8 cellular contexts compared by ENCODE assay signal in the genomic region with DNA sequence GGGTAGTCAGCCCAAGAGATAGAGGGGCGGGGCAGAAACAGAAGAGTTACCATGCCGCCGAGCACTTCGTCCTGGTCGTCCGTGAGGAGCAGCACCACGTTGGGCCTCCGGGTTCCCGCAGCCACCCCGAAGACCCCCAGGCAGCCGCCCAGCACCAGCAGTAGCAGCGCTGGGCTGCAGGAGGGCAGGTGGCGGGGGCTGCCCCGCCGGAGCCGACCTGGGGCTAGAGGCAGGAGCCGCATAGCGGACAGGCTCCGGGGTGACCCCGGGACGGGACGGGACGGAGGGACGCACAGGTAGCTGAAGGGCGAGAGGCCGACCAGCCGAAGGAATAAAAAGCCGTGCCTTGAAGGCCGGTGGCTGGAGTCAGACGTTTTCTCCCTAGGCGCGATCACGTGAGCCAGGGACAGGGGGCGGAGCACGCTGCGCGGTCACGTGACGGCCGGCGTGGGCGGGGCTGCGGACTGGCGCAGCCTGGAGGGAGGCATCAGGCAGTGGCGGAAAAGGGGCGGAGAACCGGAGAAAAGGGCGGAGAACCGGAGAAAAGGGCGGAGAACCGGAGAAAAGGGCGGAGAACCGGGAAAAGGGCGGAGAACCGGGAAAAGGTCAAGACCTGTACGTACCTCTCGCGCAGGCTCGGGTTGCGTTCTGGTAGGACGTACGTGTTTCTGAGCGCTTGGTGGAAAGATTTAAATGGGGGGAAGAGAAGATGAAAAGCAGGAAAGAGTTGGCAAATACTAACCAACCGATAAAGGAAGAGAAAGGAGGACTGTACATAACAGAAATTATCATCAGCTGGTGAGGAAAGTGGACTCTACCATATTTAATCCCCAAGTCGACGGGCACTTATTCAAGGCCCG. TPM values are rescaled to one million over a fixed set of nuclear protein-coding genes. Genes with fewer than 3 reads are reported as not detected.
A peak's percentile ranks its signal among the peaks of the same experiment; 100 is the strongest.
DNase-seq lines count a peak whose midpoint lies in the region; ATAC-seq and TF ChIP-seq lines count a peak whose summit lies in the region.

A gene (minus strand): TSS at position 372 of the 860 bp plus-strand sequence. CDS start 130 bp downstream, at position 242.

- no peaks in the 10 kb centered on the region for H3K27me3 ChIP-seq in BLaER1 treated with 17β-estradiol and CSF1 and Interleukin-3, amounts not matched to agents 10 nM and 100 nM
- no peaks in the 10 kb centered on the region for H3K27me3 ChIP-seq in liver (ENCODE audit: control insufficient read depth in 4 of 4, insufficient read depth in 4 of 4, low read length in 3 of 4)

- H3K4me3 ChIP-seq in BLaER1 treated with 17β-estradiol and CSF1 and Interleukin-3, amounts not matched to agents 10 nM and 100 nM, result peak within 1 kb of the TSS; percentile 82 to 98 (median 90)
- peak within 1 kb of the TSS; percentile 70 to 97 (median 86) for H3K4me3 ChIP-seq in liver (ENCODE audit: low read depth in 1 of 3, low read length in 3 of 3)

- WGBS in liver, result under 1% methylated on average over 67 of the region's 67 CpGs

- H3K9me3 ChIP-seq in BLaER1 treated with 17β-estradiol and CSF1 and Interleukin-3, amounts not matched to agents 10 nM and 100 nM (replicated peaks in 1 of 11), result no peaks in the 10 kb centered on the region
- H3K9me3 ChIP-seq in liver (ENCODE audit: control insufficient read depth in 4 of 4, low read length in 3 of 4), result no peaks in the 10 kb centered on the region

- peak; percentile 70 for ATAC-seq in GM19351 (IDR thresholded peaks at IDR 0.05; ENCODE audit: unreplicated experiment)
- peak; percentile 50 for ATAC-seq in HG03558 (IDR thresholded peaks at IDR 0.05; ENCODE audit: extremely low read depth, unreplicated experiment)

- peaks cover 0 to 11% (median 0%) of the 10 kb centered on the region in 11 experiments; a peak in 6 of 22 replicates for H4K20me1 ChIP-seq in BLaER1 treated with 17β-estradiol and CSF1 and Interleukin-3, amounts not matched to agents 10 nM and 100 nM

- peak; percentile 3 to 12 for TF ChIP-seq RAD21 in liver (IDR thresholded peaks at IDR 0.05)

- peaks cover 46 to 75% (median 55%) of the 10 kb centered on the region in 10 experiments for H3K4me1 ChIP-seq in BLaER1 treated with 17β-estradiol and CSF1 and Interleukin-3, amounts not matched to agents 10 nM and 100 nM
- H3K4me1 ChIP-seq in liver (ENCODE audit: control insufficient read depth in 4 of 4, insufficient read depth in 4 of 4, low read length in 3 of 4), result peaks cover 3 to 13% (median 6%) of the 10 kb centered on the region in 4 donors

- peaks cover 0 to 19% (median 0%) of the 10 kb centered on the region in 11 experiments; a peak in 6 of 22 replicates for H3K36me3 ChIP-seq in BLaER1 treated with 17β-estradiol and CSF1 and Interleukin-3, amounts not matched to agents 10 nM and 100 nM
- peaks cover 0 to 2% (median 0%) of the 10 kb centered on the region in 4 donors for H3K36me3 ChIP-seq in liver (ENCODE audit: control insufficient read depth in 4 of 4, insufficient read depth in 3 of 4, low read depth in 1 of 4, low read length in 3 of 4)

- peak within 1 kb of the TSS; percentile 51 to 88 (median 78) for H3K27ac ChIP-seq in BLaER1 treated with 17β-estradiol and CSF1 and Interleukin-3, amounts not matched to agents 10 nM and 100 nM
- H3K27ac ChIP-seq in liver (ENCODE audit: low read depth in 1 of 2, low read length in 2 of 2), result peak within 1 kb of the TSS; percentile 69 to 81

- peak within 1 kb of the TSS; percentile 83 to 98 (median 95) for H3K4me2 ChIP-seq in BLaER1 treated with 17β-estradiol and CSF1 and Interleukin-3, amounts not matched to agents 10 nM and 100 nM

- no peak for TF ChIP-seq CTCF in liver (IDR thresholded peaks at IDR 0.05; ENCODE audit: low read depth, low read length, missing input control)

- DNase-seq in NCI-H774 (lab: John Stamatoyannopoulos, UW) (peak; percentile 97), dermis microvascular lymphatic vessel endothelial cell (ENCODE audit: low read depth in 2 of 2) (peak; percentile 83 to 95)
- peak; percentile 98 for DNase-seq in activated CD4-positive, alpha-beta T cell treated with anti-CD3 and anti-CD28 coated beads, Interleukin-2, amount 50 U/mL, for 48 hours
- peak; percentile 97 for DNase-seq in stimulated activated CD4-positive, alpha-beta T cell treated with anti-CD3 and anti-CD28 coated beads, Interleukin-4, amount 100 ng/mL, for 24 hours

- H3K9ac ChIP-seq in BLaER1 treated with 17β-estradiol and CSF1 and Interleukin-3, amounts not matched to agents 10 nM and 100 nM, result peak within 1 kb of the TSS; percentile 77 to 94 (median 85)
- H3K9ac ChIP-seq in liver (ENCODE audit: low read depth in 1 of 2, low read length in 2 of 2), result peak within 1 kb of the TSS; percentile 72 to 86

TF ChIP-seq in liver, 16 proteins besides CTCF, POLR2A, EP300 and RAD21:
- peak; percentile 84 to 93 for TF ChIP-seq EGR1 (IDR thresholded peaks at IDR 0.05; ENCODE audit: low read depth in 2 of 2)
- no peak for TF ChIP-seq FOXA2 (IDR thresholded peaks at IDR 0.05)
- TF ChIP-seq, protein P1, sequence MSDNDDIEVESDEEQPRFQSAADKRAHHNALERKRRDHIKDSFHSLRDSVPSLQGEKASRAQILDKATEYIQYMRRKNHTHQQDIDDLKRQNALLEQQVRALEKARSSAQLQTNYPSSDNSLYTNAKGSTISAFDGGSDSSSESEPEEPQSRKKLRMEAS (IDR thresholded peaks at IDR 0.05), result peak; percentile 46
- peak; percentile 85 for TF ChIP-seq YY1 (IDR thresholded peaks at IDR 0.05)
- no peak for TF ChIP-seq HNF4A (conservative IDR thresholded peaks at IDR 0.05)
- TF ChIP-seq, protein P2, sequence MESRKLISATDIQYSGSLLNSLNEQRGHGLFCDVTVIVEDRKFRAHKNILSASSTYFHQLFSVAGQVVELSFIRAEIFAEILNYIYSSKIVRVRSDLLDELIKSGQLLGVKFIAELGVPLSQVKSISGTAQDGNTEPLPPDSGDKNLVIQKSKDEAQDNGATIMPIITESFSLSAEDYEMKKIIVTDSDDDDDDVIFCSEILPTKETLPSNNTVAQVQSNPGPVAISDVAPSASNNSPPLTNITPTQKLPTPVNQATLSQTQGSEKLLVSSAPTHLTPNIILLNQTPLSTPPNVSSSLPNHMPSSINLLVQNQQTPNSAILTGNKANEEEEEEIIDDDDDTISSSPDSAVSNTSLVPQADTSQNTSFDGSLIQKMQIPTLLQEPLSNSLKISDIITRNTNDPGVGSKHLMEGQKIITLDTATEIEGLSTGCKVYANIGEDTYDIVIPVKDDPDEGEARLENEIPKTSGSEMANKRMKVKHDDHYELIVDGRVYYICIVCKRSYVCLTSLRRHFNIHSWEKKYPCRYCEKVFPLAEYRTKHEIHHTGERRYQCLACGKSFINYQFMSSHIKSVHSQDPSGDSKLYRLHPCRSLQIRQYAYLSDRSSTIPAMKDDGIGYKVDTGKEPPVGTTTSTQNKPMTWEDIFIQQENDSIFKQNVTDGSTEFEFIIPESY (IDR thresholded peaks at IDR 0.05), result peak; percentile 57
- TF ChIP-seq NR2F2 (IDR thresholded peaks at IDR 0.05), result peak; percentile 97
- TF ChIP-seq FOXA1 (IDR thresholded peaks at IDR 0.05), result no peak
- TF ChIP-seq, protein P3, sequence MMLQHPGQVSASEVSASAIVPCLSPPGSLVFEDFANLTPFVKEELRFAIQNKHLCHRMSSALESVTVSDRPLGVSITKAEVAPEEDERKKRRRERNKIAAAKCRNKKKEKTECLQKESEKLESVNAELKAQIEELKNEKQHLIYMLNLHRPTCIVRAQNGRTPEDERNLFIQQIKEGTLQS (IDR thresholded peaks at IDR 0.05), result peak; percentile 29
- peak; percentile 85 for TF ChIP-seq SP1 (IDR thresholded peaks at IDR 0.05)
- TF ChIP-seq GABPA (IDR thresholded peaks at IDR 0.05 in 1 of 2, conservative IDR thresholded peaks at IDR 0.05 in 1 of 2), result peak in 1 of 2 donors; percentile 33
- TF ChIP-seq RXRA (IDR thresholded peaks at IDR 0.05), result peak in 1 of 2 donors; percentile 48
- peak in 1 of 2 donors; percentile 2 for TF ChIP-seq JUND (IDR thresholded peaks at IDR 0.05)
- TF ChIP-seq, protein P4, sequence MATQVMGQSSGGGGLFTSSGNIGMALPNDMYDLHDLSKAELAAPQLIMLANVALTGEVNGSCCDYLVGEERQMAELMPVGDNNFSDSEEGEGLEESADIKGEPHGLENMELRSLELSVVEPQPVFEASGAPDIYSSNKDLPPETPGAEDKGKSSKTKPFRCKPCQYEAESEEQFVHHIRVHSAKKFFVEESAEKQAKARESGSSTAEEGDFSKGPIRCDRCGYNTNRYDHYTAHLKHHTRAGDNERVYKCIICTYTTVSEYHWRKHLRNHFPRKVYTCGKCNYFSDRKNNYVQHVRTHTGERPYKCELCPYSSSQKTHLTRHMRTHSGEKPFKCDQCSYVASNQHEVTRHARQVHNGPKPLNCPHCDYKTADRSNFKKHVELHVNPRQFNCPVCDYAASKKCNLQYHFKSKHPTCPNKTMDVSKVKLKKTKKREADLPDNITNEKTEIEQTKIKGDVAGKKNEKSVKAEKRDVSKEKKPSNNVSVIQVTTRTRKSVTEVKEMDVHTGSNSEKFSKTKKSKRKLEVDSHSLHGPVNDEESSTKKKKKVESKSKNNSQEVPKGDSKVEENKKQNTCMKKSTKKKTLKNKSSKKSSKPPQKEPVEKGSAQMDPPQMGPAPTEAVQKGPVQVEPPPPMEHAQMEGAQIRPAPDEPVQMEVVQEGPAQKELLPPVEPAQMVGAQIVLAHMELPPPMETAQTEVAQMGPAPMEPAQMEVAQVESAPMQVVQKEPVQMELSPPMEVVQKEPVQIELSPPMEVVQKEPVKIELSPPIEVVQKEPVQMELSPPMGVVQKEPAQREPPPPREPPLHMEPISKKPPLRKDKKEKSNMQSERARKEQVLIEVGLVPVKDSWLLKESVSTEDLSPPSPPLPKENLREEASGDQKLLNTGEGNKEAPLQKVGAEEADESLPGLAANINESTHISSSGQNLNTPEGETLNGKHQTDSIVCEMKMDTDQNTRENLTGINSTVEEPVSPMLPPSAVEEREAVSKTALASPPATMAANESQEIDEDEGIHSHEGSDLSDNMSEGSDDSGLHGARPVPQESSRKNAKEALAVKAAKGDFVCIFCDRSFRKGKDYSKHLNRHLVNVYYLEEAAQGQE (IDR thresholded peaks at IDR 0.05), result peak; percentile 60
TF ChIP-seq in liver: peak in this region for 11.

RNA-seq across cellular contexts. Expression of the gene that starts here (rescaled TPM):
- total RNA-seq in dermis microvascular lymphatic vessel endothelial cell, result 287 and 409 TPM in 2 replicates
- total RNA-seq in liver, result 10 to 100 TPM; 70.1 to 78.6 TPM
- 10 to 100 TPM; 27.8 to 44.8 TPM for polyA plus RNA-seq in liver

Comparison
In these comparisons a context has a peak if more than half of its experiments do, and no peak if none do; other contexts are left out.
1. Peak in every context shown above with its lines: DNase-seq, ATAC-seq, H3K4me3 ChIP-seq and H3K27ac ChIP-seq.